In genomic region chr6:152669894-152670293, GRCh38 we compare ENCODE assay signal across 9 cellular contexts. TPM values are rescaled to one million over a fixed set of nuclear protein-coding genes. Genes with fewer than 3 reads are reported as not detected.
A peak's percentile ranks its signal among the peaks of the same experiment; 100 is the strongest.
DNase-seq lines count a peak whose midpoint lies in the region; ATAC-seq and TF ChIP-seq lines count a peak whose summit lies in the region.
"Had no signal": no experiment of that assay in that cellular context is flagged by ENCODE, and none has a peak within 500 bp of the region (broad histone marks: within the 10 kb centered on the region; RNA-seq: fewer than 3 reads in every experiment).

No MANE protein-coding gene starts in this region.

- peak; percentile 50 to 57 for DNase-seq in AML-193 (lab: John Stamatoyannopoulos, UW)
- peak; percentile 22 for DNase-seq in H7
- peak; percentile 32 for DNase-seq in inferior parietal cortex (ENCODE audit: extremely low spot score)
- DNase-seq in NCI-H345 treated with DMSO at 0.1 percent for 48 hours (lab: John Stamatoyannopoulos, UW; ENCODE audit: unreplicated experiment) = no peak
- no peak for DNase-seq in activated CD4-positive, alpha-beta T cell treated with anti-CD3 and anti-CD28 coated beads for 48 hours
- no peak for DNase-seq in activated naive CD8-positive, alpha-beta T cell treated with anti-CD3 and anti-CD28 coated beads for 36 hours
- DNase-seq: left cardiac atrium had no signal

- no peak overlapping the region for H3K27ac Mint-ChIP-seq in activated naive CD8-positive, alpha-beta T cell treated with anti-CD3 and anti-CD28 coated beads for 36 hours

- no peaks in the 10 kb centered on the region for H3K36me3 Mint-ChIP-seq in activated naive CD8-positive, alpha-beta T cell treated with anti-CD3 and anti-CD28 coated beads for 36 hours

- H3K27me3 Mint-ChIP-seq in activated naive CD8-positive, alpha-beta T cell treated with anti-CD3 and anti-CD28 coated beads for 36 hours = peaks cover 6% of the 10 kb centered on the region

- H3K27me3 ChIP-seq in H7 (ENCODE audit: control insufficient read depth, insufficient read depth, low read length) = no peaks in the 10 kb centered on the region

- H3K4me1 Mint-ChIP-seq in activated naive CD8-positive, alpha-beta T cell treated with anti-CD3 and anti-CD28 coated beads for 36 hours = no peaks in the 10 kb centered on the region

- H3K4me3 Mint-ChIP-seq in activated naive CD8-positive, alpha-beta T cell treated with anti-CD3 and anti-CD28 coated beads for 36 hours = no peak overlapping the region

- no peaks in the 10 kb centered on the region for H3K36me3 ChIP-seq in H7 (replicated peaks; ENCODE audit: control insufficient read depth, insufficient read depth, low read length)

- ATAC-seq in SK-N-SH treated with all-trans-retinoic acid at 6 μM for 48 hours = peak; percentile 93
- no peak for ATAC-seq in activated CD4-positive, CD25-positive, alpha-beta regulatory T cell treated with anti-CD3 and anti-CD28 coated beads, Interleukin-2, amount 50 U/mL, for 24 hours

- H3K4me3 ChIP-seq in H7 (ENCODE audit: insufficient read depth, low read depth, low read length) = no peak overlapping the region

- peaks cover 4% of the 10 kb centered on the region for H3K9me3 Mint-ChIP-seq in activated naive CD8-positive, alpha-beta T cell treated with anti-CD3 and anti-CD28 coated beads for 36 hours

TF ChIP-seq in SK-N-SH treated with all-trans-retinoic acid at 6 μM for 48 hours, 23 proteins besides CTCF, POLR2A, EP300 and RAD21:
- TF ChIP-seq ZNF70 (CRISPR knock-in tag; IDR thresholded peaks at IDR 0.05) (no peak), ZFP3 (CRISPR knock-in tag; IDR thresholded peaks at IDR 0.05) (no peak), GLIS3 (CRISPR knock-in tag; IDR thresholded peaks at IDR 0.05) (no peak), ZFP30 (CRISPR knock-in tag; IDR thresholded peaks at IDR 0.05) (no peak), CREB5 (CRISPR knock-in tag; IDR thresholded peaks at IDR 0.05; ENCODE audit: low read depth) (no peak), TOX (CRISPR knock-in tag; IDR thresholded peaks at IDR 0.05; ENCODE audit: borderline replicate concordance) (no peak)

RNA-seq across cellular contexts. Expression of gene MYCT1, which starts 27.8 kb away (rescaled TPM):
- total RNA-seq in H7 (2014; rRNA removed; shearing (Covaris generic)) = 0.92 and 2.7 TPM in 2 replicates
- not detected for total RNA-seq in activated naive CD8-positive, alpha-beta T cell treated with anti-CD3 and anti-CD28 coated beads for 36 hours

RNA-seq across cellular contexts. Expression of gene SYNE1, which starts 32.7 kb away (rescaled TPM):
- total RNA-seq in H7 (2014; rRNA removed; shearing (Covaris generic)) = 1.4 and 2.5 TPM in 2 replicates
- 10 to 100 TPM; 21.9 to 26.7 TPM for total RNA-seq in activated naive CD8-positive, alpha-beta T cell treated with anti-CD3 and anti-CD28 coated beads for 36 hours

Comparison
In these comparisons a context has a peak if more than half of its experiments do, and no peak if none do; other contexts are left out.
1. DNase-seq: peak in AML-193 (2 of 2), H7 (single experiment) and inferior parietal cortex (single experiment); none in NCI-H345 treated with DMSO at 0.1 percent for 48 hours (single experiment), activated CD4-positive, alpha-beta T cell treated with anti-CD3 and anti-CD28 coated beads for 48 hours (single experiment) and activated naive CD8-positive, alpha-beta T cell treated with anti-CD3 and anti-CD28 coated beads for 36 hours (single experiment).